In the genomic region with DNA sequence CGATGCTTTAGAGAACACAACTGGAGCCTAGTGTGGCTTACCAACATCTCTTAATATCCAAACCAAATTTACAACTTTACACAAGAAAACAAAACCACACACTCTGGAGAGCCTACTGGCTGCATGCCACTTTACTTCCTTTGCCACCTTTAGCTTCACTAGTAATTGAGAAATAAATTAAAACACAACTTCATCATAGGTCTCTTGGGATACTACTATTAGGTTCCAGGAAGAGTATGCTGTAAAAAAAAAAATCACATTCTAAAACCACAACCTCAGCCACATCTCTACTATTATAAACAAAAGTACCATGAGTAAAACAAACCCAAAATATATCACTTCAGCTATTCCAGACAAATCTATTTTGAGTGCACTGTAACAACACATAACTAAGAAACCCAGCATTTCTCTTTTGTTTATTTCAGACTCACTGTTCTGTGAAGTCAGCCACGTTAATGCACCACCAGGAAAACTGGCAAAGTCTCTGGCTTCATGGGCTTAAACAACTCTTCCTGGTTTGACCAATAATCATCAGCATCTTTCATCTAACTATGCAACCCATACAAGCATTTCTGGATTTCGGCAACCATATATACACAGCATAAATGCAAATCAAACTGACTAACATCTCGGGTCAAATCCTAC, we compare ENCODE assay signal across 11 cellular contexts. TPM values are rescaled to one million over a fixed set of nuclear protein-coding genes. Genes with fewer than 3 reads are reported as not detected.
DNase-seq lines count a peak whose midpoint lies in the region; ATAC-seq, FAIRE-seq and TF ChIP-seq lines count a peak whose summit lies in the region.
"Had no signal": no experiment of that assay in that cellular context is flagged by ENCODE, and none has a peak within 500 bp of the region (broad histone marks: within the 10 kb centered on the region; RNA-seq: fewer than 3 reads in every experiment).

No MANE protein-coding gene starts in this region.

- peaks cover 0 to 66% (median 10%) of the 10 kb centered on the region in 3 donors for H3K36me3 Mint-ChIP-seq in CD8-positive, alpha-beta memory T cell

- no peaks in the 10 kb centered on the region for H3K36me3 ChIP-seq in CD8-positive, alpha-beta memory T cell (ENCODE audit: insufficient read depth, low read length)
- H3K36me3 ChIP-seq in IMR-90 (ENCODE audit: control insufficient read depth, insufficient read depth, low read length) = peaks cover 5% of the 10 kb centered on the region; the same call in 1 of the 2 replicates
- H3K36me3 ChIP-seq in pancreas = peaks cover 0 to 15% (median 9%) of the 10 kb centered on the region in 3 donors

- 0% methylated on average over 1 of the region's 4 CpGs; no CpG with 5 or more reads in 1 of the 2 experiments for WGBS in IMR-90 (ENCODE audit: extremely low coverage in 2 of 2, insufficient read length in 1 of 2), 2 experiments
- WGBS in pancreas, 2 donors = 75 to 85% methylated on average over 4 of the region's 4 CpGs

- no peak overlapping the region for H3K56ac ChIP-seq in IMR-90 (ENCODE audit: extremely low read depth, insufficient read depth, low read length)

- no peak overlapping the region for H4K91ac ChIP-seq in IMR-90 (ENCODE audit: insufficient read depth, low read depth, low read length)

- TF ChIP-seq CTCF in IMR-90 (conservative IDR thresholded peaks at IDR 0.05; ENCODE audit: low read depth, low read length) (no peak), choroid plexus epithelial cell (conservative IDR thresholded peaks at IDR 0.05; ENCODE audit: low read depth, low read length) (no peak), pancreas (IDR thresholded peaks at IDR 0.05) (no peak)

- in situ Hi-C loops in IMR-90 (cut with MboI; ENCODE audit: low sequenced_read_pairs) = no loop called here

- no peak overlapping the region for H2AFZ ChIP-seq in IMR-90 (replicated peaks; ENCODE audit: low read length, poor library complexity)

- no peak overlapping the region for H3K4me3 ChIP-seq in CD8-positive, alpha-beta memory T cell (ENCODE audit: low read length)
- H3K4me3 ChIP-seq in IMR-90 (ENCODE audit: insufficient read depth, low read depth, low read length) (no peak overlapping the region), choroid plexus epithelial cell (ENCODE audit: low read depth, low read length) (no peak overlapping the region), pancreas (no peak overlapping the region)
- H3K4me3 ChIP-seq: Peyer's patch had no signal

- peak; percentile 56 for FAIRE-seq in pancreas (lab: Jason Lieb, UNC)

- no peak for DNase-seq in CD8-positive, alpha-beta memory T cell
- DNase-seq in IMR-90 (peak; percentile 89), choroid plexus epithelial cell (ENCODE audit: low read depth) (peak; percentile 66), pancreas (no peak), DMS 273 (lab: John Stamatoyannopoulos, UW; ENCODE audit: unreplicated experiment) (no peak)
- no peak for DNase-seq in stimulated activated CD4-positive, alpha-beta T cell treated with anti-CD3 and anti-CD28 coated beads, Interleukin-12 subunit alpha, Interleukin-12 subunit beta, amount 100 ng/mL, for 4 hours
- DNase-seq: aorta, NCI-H187 treated with DMSO at 0.1 percent for 48 hours, Peyer's patch had no signal

- no peak overlapping the region for H2BK20ac ChIP-seq in IMR-90 (ENCODE audit: low read depth, low read length)

- ATAC-seq in IMR-90 (ENCODE audit: low read depth) (peak; percentile 94), pancreas (no peak), HG02642 (IDR thresholded peaks at IDR 0.05; ENCODE audit: poor library complexity, unreplicated experiment) (no peak)

- peak overlapping the region; percentile 77; the same call in 1 of the 2 replicates for H3K4me2 ChIP-seq in IMR-90 (ENCODE audit: low read depth, low read length)

- intact Hi-C loops in IMR-90 (cut with micrococcal nuclease) = loop anchor here (1.0 to 5.0 kb wide), 2 partner anchors 42 to 59 kb away; no protein-coding TSS in a partner anchor
- intact Hi-C loops in pancreas (cut with DNase I) = no loop called here

- no peak for TF ChIP-seq RAD21 in IMR-90 (IDR thresholded peaks at IDR 0.05; ENCODE audit: low read length)

- H3K9me3 Mint-ChIP-seq in CD8-positive, alpha-beta memory T cell = no peaks in the 10 kb centered on the region
- H3K9me3 Mint-ChIP-seq: stimulated activated naive CD8-positive, alpha-beta T cell treated with anti-CD3 and anti-CD28 coated beads, Interleukin-15, Interleukin-2, amounts not matched to agents 100 ng/mL and 50 ng/mL, for 24 hours had no signal

- no peaks in the 10 kb centered on the region for H3K9me3 ChIP-seq in CD8-positive, alpha-beta memory T cell (ENCODE audit: low read length)
- H3K9me3 ChIP-seq in IMR-90 (ENCODE audit: control insufficient read depth, insufficient read depth, low read length) = no peaks in the 10 kb centered on the region
- no peaks in the 10 kb centered on the region for H3K9me3 ChIP-seq in pancreas
- H3K9me3 ChIP-seq: Peyer's patch had no signal

- H3K27me3 ChIP-seq in CD8-positive, alpha-beta memory T cell (ENCODE audit: insufficient read depth, low read length, poor library complexity, severe bottlenecking) = no peaks in the 10 kb centered on the region
- H3K27me3 ChIP-seq in IMR-90 (ENCODE audit: control insufficient read depth, insufficient read depth, low read length) (no peaks in the 10 kb centered on the region), pancreas (no peaks in the 10 kb centered on the region)
- H3K27me3 ChIP-seq: Peyer's patch had no signal

- H2BK120ac ChIP-seq in IMR-90 (ENCODE audit: low read depth, low read length) = no peak overlapping the region

- dilution Hi-C loops in IMR-90 (cut with HindIII; ENCODE audit: low sequenced_read_pairs, unreplicated experiment) = no loop called here

- H2BK15ac ChIP-seq in IMR-90 (ENCODE audit: low read depth, low read length) = no peak overlapping the region

- H3K14ac ChIP-seq in IMR-90 (replicated peaks; ENCODE audit: low read depth, low read length) = no peak overlapping the region

- no peak for TF ChIP-seq POLR2A in IMR-90 (IDR thresholded peaks at IDR 0.05; ENCODE audit: low read depth, low read length)

- H2AK9ac ChIP-seq in IMR-90 (replicated peaks; ENCODE audit: low read depth, low read length, poor library complexity) = no peak overlapping the region

- peak overlapping the region; percentile 8 to 81 (median 48) for H3K27ac Mint-ChIP-seq in CD8-positive, alpha-beta memory T cell

- BruUV-seq in IMR-90 (replicated peaks; lab: Mats Ljungman, UMichigan) = no TSS peak

- no peak overlapping the region for H2AK5ac ChIP-seq in IMR-90 (ENCODE audit: low read depth, low read length)

- peaks cover 12 to 30% (median 21%) of the 10 kb centered on the region in 3 donors for H3K4me1 Mint-ChIP-seq in CD8-positive, alpha-beta memory T cell

- H2BK5ac ChIP-seq in IMR-90 (ENCODE audit: low read depth, low read length, poor library complexity, severe bottlenecking) = peak overlapping the region; percentile 61

- H3K9ac ChIP-seq in IMR-90 (ENCODE audit: low read depth, low read length) = no peak overlapping the region

- CTCF ChIA-PET in CD8-positive, alpha-beta memory T cell (lab: Charles Lee) = no interaction called here
- CTCF ChIA-PET in IMR-90 (lab: Yijun Ruan, JAX) = interaction anchor here (0.6 to 0.8 kb wide), 3 partner anchors 10 to 15 kb away, joined by 3 to 5 read pairs (median 4); no protein-coding TSS in a partner anchor

- H3K27ac ChIP-seq in CD8-positive, alpha-beta memory T cell (ENCODE audit: low read depth, low read length) = no peak overlapping the region
- H3K27ac ChIP-seq in IMR-90 (ENCODE audit: insufficient read depth, low read length) (no peak overlapping the region), pancreas (no peak overlapping the region)

- H3K4me1 ChIP-seq in CD8-positive, alpha-beta memory T cell (ENCODE audit: insufficient read depth, low read length) = no peaks in the 10 kb centered on the region
- H3K4me1 ChIP-seq in IMR-90 (ENCODE audit: control insufficient read depth, insufficient read depth, low read length) (peaks cover 7% of the 10 kb centered on the region), pancreas (no peaks in the 10 kb centered on the region)

- H3K4me3 Mint-ChIP-seq in CD8-positive, alpha-beta memory T cell = no peak overlapping the region
- H3K4me3 Mint-ChIP-seq: stimulated activated naive CD8-positive, alpha-beta T cell treated with anti-CD3 and anti-CD28 coated beads, Interleukin-15, Interleukin-2, amounts not matched to agents 100 ng/mL and 50 ng/mL, for 24 hours had no signal

- H4K8ac ChIP-seq in IMR-90 (ENCODE audit: low read depth in 2 of 2, low read length in 2 of 2) = no peak overlapping the region

- peaks cover 35% of the 10 kb centered on the region for H4K20me1 ChIP-seq in IMR-90 (ENCODE audit: insufficient read depth, low read length)

- no peak overlapping the region for H3K4ac ChIP-seq in IMR-90 (ENCODE audit: low read depth, low read length)

- peaks cover 0 to 14% of the 10 kb centered on the region in 2 experiments; a peak in 2 of 4 replicates for H3K79me1 ChIP-seq in IMR-90 (ENCODE audit: low read depth in 1 of 2, low read length in 2 of 2)

- POLR2A ChIA-PET in CD8-positive, alpha-beta memory T cell (lab: Charles Lee) = no interaction called here
- POLR2A ChIA-PET in IMR-90 (lab: Charles Lee; ENCODE audit: unreplicated experiment) = no interaction called here

- H3K23ac ChIP-seq in IMR-90 (ENCODE audit: low read depth, low read length) = no peak overlapping the region

- H3K9me1 ChIP-seq in IMR-90 (ENCODE audit: insufficient read depth, low read length) = peaks cover 5% of the 10 kb centered on the region

- H3K18ac ChIP-seq in IMR-90 (ENCODE audit: low read depth, low read length) = peak overlapping the region; percentile 64; the same call in 1 of the 2 replicates

- no peaks in the 10 kb centered on the region for H3K27me3 Mint-ChIP-seq in CD8-positive, alpha-beta memory T cell
- H3K27me3 Mint-ChIP-seq: stimulated activated naive CD8-positive, alpha-beta T cell treated with anti-CD3 and anti-CD28 coated beads, Interleukin-15, Interleukin-2, amounts not matched to agents 100 ng/mL and 50 ng/mL, for 24 hours had no signal

- H4K5ac ChIP-seq in IMR-90 (ENCODE audit: low read depth, low read length) = no peak overlapping the region

TF ChIP-seq in IMR-90, 13 proteins besides CTCF, POLR2A, EP300 and RAD21:
- TF ChIP-seq MAZ (IDR thresholded peaks at IDR 0.05; ENCODE audit: borderline replicate concordance, low read depth, low read length) = no peak
- no peak; the same call in 1 of the 2 replicates for TF ChIP-seq CEBPB (IDR thresholded peaks at IDR 0.05; ENCODE audit: low read depth, low read length)
- no peak for TF ChIP-seq RCOR1 (IDR thresholded peaks at IDR 0.05; ENCODE audit: insufficient replicate concordance, low read length)
- TF ChIP-seq BHLHE40 (IDR thresholded peaks at IDR 0.05; ENCODE audit: low read depth, low read length) = 0 out of 2 replicates have a peak, but pooled peaks have one; percentile 16

RNA-seq across cellular contexts. Expression of a gene that starts 59.1 kb away (rescaled TPM):
- 10 to 100 TPM; 30.0 to 30.8 TPM for total RNA-seq in CD8-positive, alpha-beta memory T cell
- polyA plus RNA-seq in CD8-positive, alpha-beta memory T cell = 25.5 TPM
- total RNA-seq in IMR-90 (2012; rRNA removed) (25.8 and 30.1 TPM in 2 replicates), pancreas (10 to 100 TPM in 5 of 6 donors, 1 to 10 TPM in 1; 9.3 to 19.6 (median 14.1) TPM)
- polyA plus RNA-seq in IMR-90 (2012; rRNA removed) (12.3 and 13.4 TPM in 2 replicates), pancreas (10 to 100 TPM; 10.7 to 22.6 TPM)
- 2.2 and 2.5 TPM in 2 replicates for polyA plus RNA-seq in IMR-90 (2012; cell fraction: cytosol; rRNA removed)
- polyA plus RNA-seq in IMR-90 (2012; cell fraction: nucleus; rRNA removed; ENCODE audit: low replicate concordance) = 10.8 and 81.4 TPM in 2 replicates

Comparison
In these comparisons a context has a peak if more than half of its experiments do, and no peak if none do; other contexts are left out.
1. DNase-seq: peak in IMR-90 (single experiment) and choroid plexus epithelial cell (single experiment); none in CD8-positive, alpha-beta memory T cell (0 of 5), pancreas (0 of 6), stimulated activated CD4-positive, alpha-beta T cell treated with anti-CD3 and anti-CD28 coated beads, Interleukin-12 subunit alpha, Interleukin-12 subunit beta, amount 100 ng/mL, for 4 hours (single experiment) and DMS 273 (single experiment).